In genomic region chr17:307295-307691, GRCh38 we compare ENCODE assay signal across 16 cellular contexts.
"Had no signal": no experiment of that assay in that cellular context is flagged by ENCODE, and none has a peak within 500 bp of the region (broad histone marks: within the 10 kb centered on the region; RNA-seq: fewer than 3 reads in every experiment).

No MANE protein-coding gene starts in this region.

- H3K27me3 ChIP-seq: adrenal gland, thyroid gland had no signal

- DNase-seq: activated CD4-positive, alpha-beta T cell treated with anti-CD3 and anti-CD28 coated beads for 4 hours; activated CD8-positive, alpha-beta T cell treated with anti-CD3 and anti-CD28 coated beads for 36 hours; activated effector memory CD4-positive, alpha-beta T cell treated with Interleukin-2 at 50 U/mL for 16 hours; activated naive CD4-positive, alpha-beta T cell treated with anti-CD3 and anti-CD28 coated beads, Interleukin-2, amount 50 U/mL, for 16 hours; activated T-cell treated with anti-CD3 and anti-CD28 coated beads, Interleukin-2, amount 50 U/mL, for 4 hours; effector CD8-positive, alpha-beta T cell; naive B cell; stimulated activated CD4-positive, alpha-beta T cell treated with anti-CD3 and anti-CD28 coated beads, Interleukin-2, amount 100 ng/mL, for 48 hours; T-helper 17 cell; thyroid gland; WERI-Rb-1 had no signal

- H3K4me3 ChIP-seq: adrenal gland, heart left ventricle, prostate gland, thyroid gland had no signal

- ATAC-seq: activated CD8-positive, alpha-beta T cell treated with anti-CD3 and anti-CD28 coated beads for 36 hours; activated T-cell treated with anti-CD3 and anti-CD28 coated beads, Interleukin-2, amount 50 U/mL, for 4 hours; stimulated activated memory B cell treated with anti-CD40 and anti-IgM and Interleukin-4, amounts not matched to agents 10 μg/mL and 1 μg/mL and 100 μg/mL, for 72 hours; T-helper 17 cell had no signal

- H3K27ac ChIP-seq: prostate gland, thyroid gland, WERI-Rb-1 had no signal

- H3K9me3 ChIP-seq: adrenal gland, heart left ventricle, prostate gland, thyroid gland had no signal

- FAIRE-seq: frontal cortex had no signal

- H3K4me1 ChIP-seq: prostate gland, thyroid gland had no signal

- H3K36me3 ChIP-seq: adrenal gland, heart left ventricle, prostate gland, thyroid gland had no signal
